Comparison of ENCODE assay signal across 13 cellular contexts in the genomic region with DNA sequence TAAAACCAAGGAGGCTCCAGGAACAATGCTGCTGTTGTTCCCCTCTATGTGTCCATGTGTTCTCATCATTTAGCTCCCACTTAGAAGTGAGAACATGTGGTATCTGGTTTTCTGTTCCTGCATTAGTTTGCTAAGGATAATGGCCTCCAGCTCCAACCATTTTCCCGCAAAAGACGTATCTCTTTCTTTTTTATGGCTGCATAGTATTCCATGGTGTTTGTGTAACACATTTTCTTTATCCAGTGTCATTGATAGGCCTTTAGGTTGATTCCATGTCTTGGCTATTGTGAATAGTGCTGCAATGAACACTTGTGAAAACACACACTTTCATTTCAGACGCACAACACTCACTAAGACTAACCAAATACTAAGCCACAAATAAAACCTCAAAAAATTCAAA. TPM values are rescaled to one million over a fixed set of nuclear protein-coding genes. Genes with fewer than 3 reads are reported as not detected.
"Had no signal": no experiment of that assay in that cellular context is flagged by ENCODE, and none has a peak within 500 bp of the region (broad histone marks: within the 10 kb centered on the region; RNA-seq: fewer than 3 reads in every experiment).

No MANE protein-coding gene starts in this region.

RNA-seq across cellular contexts. Expression of gene PRSS50, which starts 21.9 kb away (rescaled TPM):
- total RNA-seq: naive thymus-derived CD8-positive, alpha-beta T cell; natural killer cell treated with Interleukin-12 subunit alpha and Interleukin-12 subunit beta and Interleukin-15 and Interleukin-18, amount 100 ng/mL, for 72 hours; osteoblast; osteocyte; posterior vena cava; pulmonary artery endothelial cell; renal cortical epithelial cell; skeletal muscle tissue had no signal
- polyA plus RNA-seq: neural cell, spleen had no signal

RNA-seq across cellular contexts. Expression of gene TMIE, which starts 38.4 kb away (rescaled TPM):
- total RNA-seq: natural killer cell; natural killer cell treated with Interleukin-12 subunit alpha and Interleukin-12 subunit beta and Interleukin-15 and Interleukin-18, amount 100 ng/mL, for 72 hours; neural crest cell; osteocyte; right atrium auricular region had no signal
- polyA plus RNA-seq: neural cell had no signal
